In genomic region chr7:30986738-30987137, GRCh38 we compare ENCODE assay signal across 26 cellular contexts. TPM values are rescaled to one million over a fixed set of nuclear protein-coding genes. Genes with fewer than 3 reads are reported as not detected.
"Had no signal": no experiment of that assay in that cellular context is flagged by ENCODE, and none has a peak within 500 bp of the region (broad histone marks: within the 10 kb centered on the region; RNA-seq: fewer than 3 reads in every experiment).

No MANE protein-coding gene starts in this region.

- H3K4me1 Mint-ChIP-seq: activated naive CD8-positive, alpha-beta T cell treated with anti-CD3 and anti-CD28 coated beads for 36 hours had no signal

- ATAC-seq: activated CD4-positive, alpha-beta T cell treated with anti-CD3 and anti-CD28 coated beads for 36 hours; right lobe of liver; stimulated activated effector memory CD8-positive, alpha-beta T cell treated with anti-CD3 and anti-CD28 coated beads, Interleukin-12 subunit alpha, Interleukin-12 subunit beta, amount 100 ng/mL, for 72 hours; T-cell had no signal

- H3K36me3 ChIP-seq: esophagus muscularis mucosa, left ventricle myocardium inferior, right lobe of liver, stomach, suprapubic skin, tibial nerve had no signal

- H3K4me1 ChIP-seq: right lobe of liver had no signal

- H3K4me3 Mint-ChIP-seq: activated CD4-positive, alpha-beta T cell treated with anti-CD3 and anti-CD28 coated beads for 36 hours; activated naive CD8-positive, alpha-beta T cell treated with anti-CD3 and anti-CD28 coated beads for 36 hours; activated T-cell treated with anti-CD3 and anti-CD28 coated beads, Interleukin-2, amount 50 U/mL, for 24 hours; mesothelial cell of epicardium; stimulated activated effector memory CD8-positive, alpha-beta T cell treated with anti-CD3 and anti-CD28 coated beads, Interleukin-12 subunit alpha, Interleukin-12 subunit beta, amount 100 ng/mL, for 72 hours; T-cell had no signal

- H3K27ac ChIP-seq: esophagus muscularis mucosa, left ventricle myocardium inferior, right lobe of liver, skin epidermis, stomach, suprapubic skin, tibial nerve had no signal

- H3K9me3 ChIP-seq: esophagus muscularis mucosa, left ventricle myocardium inferior, right lobe of liver, stomach, suprapubic skin, tibial nerve had no signal

- H3K36me3 Mint-ChIP-seq: activated naive CD8-positive, alpha-beta T cell treated with anti-CD3 and anti-CD28 coated beads for 36 hours; mesothelial cell of epicardium; stimulated activated effector memory CD8-positive, alpha-beta T cell treated with anti-CD3 and anti-CD28 coated beads, Interleukin-12 subunit alpha, Interleukin-12 subunit beta, amount 100 ng/mL, for 72 hours; T-cell had no signal

- H3K27ac Mint-ChIP-seq: activated CD4-positive, alpha-beta T cell treated with anti-CD3 and anti-CD28 coated beads for 36 hours; activated naive CD8-positive, alpha-beta T cell treated with anti-CD3 and anti-CD28 coated beads for 36 hours; activated T-cell treated with anti-CD3 and anti-CD28 coated beads, Interleukin-2, amount 50 U/mL, for 24 hours; mesothelial cell of epicardium; stimulated activated effector memory CD8-positive, alpha-beta T cell treated with anti-CD3 and anti-CD28 coated beads, Interleukin-12 subunit alpha, Interleukin-12 subunit beta, amount 100 ng/mL, for 72 hours; T-cell had no signal

- H3K4me3 ChIP-seq: esophagus muscularis mucosa, left ventricle myocardium inferior, right lobe of liver, skin epidermis, stomach, suprapubic skin, tibial nerve had no signal

- H3K27me3 ChIP-seq: right lobe of liver, tibial nerve had no signal

- DNase-seq: activated CD4-positive, alpha-beta T cell treated with anti-CD3 and anti-CD28 coated beads for 36 hours; activated CD4-positive, alpha-beta T cell treated with anti-CD3 and anti-CD28 coated beads, Interleukin-2, amount 50 U/mL, for 4 hours; activated CD8-positive, alpha-beta memory T cell treated with anti-CD3 and anti-CD28 coated beads for 24 hours; activated CD8-positive, alpha-beta memory T cell treated with anti-CD3 and anti-CD28 coated beads, Interleukin-2, amount 50 U/mL, for 4 hours; activated naive CD4-positive, alpha-beta T cell treated with Interleukin-2 at 50 U/mL for 16 hours; activated naive CD8-positive, alpha-beta T cell treated with anti-CD3 and anti-CD28 coated beads for 36 hours; activated T-cell treated with anti-CD3 and anti-CD28 coated beads, Interleukin-2, amount 50 U/mL, for 24 hours; amygdala; caudate nucleus; dermis blood vessel endothelial cell; effector memory CD4-positive, alpha-beta T cell; kidney glomerular epithelial cell; left ventricle myocardium inferior; right lobe of liver; stimulated activated CD4-positive, alpha-beta T cell treated with anti-CD3 and anti-CD28 coated beads, Interleukin-1b, Interleukin-23, amount 100 ng/mL, for 48 hours; stomach; T-cell had no signal

- H3K9me3 Mint-ChIP-seq: activated naive CD8-positive, alpha-beta T cell treated with anti-CD3 and anti-CD28 coated beads for 36 hours; activated T-cell treated with anti-CD3 and anti-CD28 coated beads, Interleukin-2, amount 50 U/mL, for 24 hours; mesothelial cell of epicardium; stimulated activated effector memory CD8-positive, alpha-beta T cell treated with anti-CD3 and anti-CD28 coated beads, Interleukin-12 subunit alpha, Interleukin-12 subunit beta, amount 100 ng/mL, for 72 hours; T-cell had no signal

RNA-seq across cellular contexts. Expression of gene GHRHR, which starts 23.0 kb away (rescaled TPM):
- total RNA-seq: activated CD4-positive, alpha-beta T cell treated with anti-CD3 and anti-CD28 coated beads for 36 hours; activated naive CD8-positive, alpha-beta T cell treated with anti-CD3 and anti-CD28 coated beads for 36 hours; dermis blood vessel endothelial cell; esophagus muscularis mucosa; frontal cortex; left ventricle myocardium inferior; lung microvascular endothelial cell; mesothelial cell of epicardium; omental fat pad; stomach; T-cell; tibial nerve had no signal
